In the genomic region with DNA sequence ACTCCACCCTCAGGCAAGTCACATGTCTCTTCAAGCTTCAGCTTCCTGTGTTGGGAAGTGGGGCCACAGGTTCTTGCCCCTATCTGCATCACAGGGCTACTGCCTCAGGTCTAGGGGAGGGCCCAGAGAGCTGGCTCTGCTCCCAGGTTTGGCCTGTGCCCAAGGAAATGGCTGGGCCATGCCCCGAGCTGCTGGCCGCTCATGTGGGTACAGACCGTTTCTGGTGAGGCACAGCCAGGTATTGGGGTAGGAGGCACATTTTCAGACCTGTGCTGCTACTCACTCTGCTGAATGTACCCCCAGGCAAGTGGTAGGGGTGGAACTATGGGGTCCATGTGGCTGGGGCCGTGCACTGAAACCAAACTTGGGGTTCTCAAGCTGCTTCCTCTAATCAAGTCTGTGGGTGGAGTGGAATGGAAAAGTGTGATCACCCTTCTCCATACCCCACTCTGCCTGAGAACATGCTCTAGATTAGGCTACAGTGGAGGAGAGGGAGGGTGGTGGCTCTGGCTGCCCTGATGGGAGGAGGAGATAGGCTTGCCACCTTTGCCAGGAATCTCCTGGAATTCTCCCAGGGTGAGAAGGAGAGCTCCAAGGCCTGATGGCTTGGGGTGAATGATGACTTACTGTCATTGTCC, we compare ENCODE assay signal across 1 cellular context.
TF ChIP-seq lines count a peak whose summit lies in the region.

No MANE protein-coding gene starts in this region.

TF ChIP-seq in K562, 482 proteins besides CTCF, POLR2A, EP300 and RAD21:
- no peak for TF ChIP-seq POLR3G (IDR thresholded peaks at IDR 0.05; ENCODE audit: extremely low read depth, insufficient read length, insufficient replicate concordance)
- 0 out of 2 replicates have a peak, but pooled peaks have one; percentile 1 for TF ChIP-seq CBFB (CRISPR knock-in tag; IDR thresholded peaks at IDR 0.05)
- no peak for TF ChIP-seq ESRRB (CRISPR knock-in tag; IDR thresholded peaks at IDR 0.05; ENCODE audit: borderline replicate concordance)
- no peak for TF ChIP-seq BACH1 (tag; IDR thresholded peaks at IDR 0.05)
TF ChIP-seq in K562: peak in this region for 1.
